2 cellular contexts compared by ENCODE assay signal in the genomic region with DNA sequence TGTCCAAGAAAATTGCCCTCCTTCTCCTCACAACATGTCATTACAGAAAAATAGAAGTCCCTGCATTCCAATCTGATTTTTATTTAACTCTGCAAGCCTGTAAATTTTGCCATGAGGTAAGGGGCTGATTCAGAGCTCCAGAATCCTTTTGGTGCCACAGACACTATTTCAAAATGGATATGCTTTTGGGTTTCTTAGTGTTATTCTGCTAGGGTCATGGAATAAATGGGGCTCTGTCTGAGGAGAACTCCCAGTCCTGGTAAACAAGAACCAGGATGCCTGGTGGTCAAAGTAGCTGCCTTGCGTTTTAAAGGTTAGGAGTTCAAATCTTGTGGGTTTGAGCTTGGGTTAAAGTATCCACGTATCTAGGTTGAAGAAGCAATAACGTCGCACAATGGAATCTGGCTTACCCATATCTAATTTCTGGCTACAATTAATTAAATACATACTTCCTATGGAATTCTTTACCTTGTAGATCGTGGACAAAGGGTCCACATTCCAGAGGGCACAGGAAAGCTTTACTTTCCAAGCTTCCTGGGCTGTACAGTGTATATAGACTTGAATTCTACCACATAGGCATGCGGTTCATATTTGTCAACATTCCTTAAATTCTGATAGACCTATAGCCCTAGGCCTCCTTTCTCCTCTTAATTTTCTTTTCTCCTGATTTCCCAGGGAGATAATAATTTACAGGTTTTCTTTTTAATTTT.
TF ChIP-seq lines count a peak whose summit lies in the region.

No MANE protein-coding gene starts in this region.

TF ChIP-seq in IMR-90, 13 proteins besides CTCF, POLR2A, EP300 and RAD21:
- TF ChIP-seq CEBPB (IDR thresholded peaks at IDR 0.05; ENCODE audit: low read depth, low read length) = no peak
- TF ChIP-seq, protein P1, sequence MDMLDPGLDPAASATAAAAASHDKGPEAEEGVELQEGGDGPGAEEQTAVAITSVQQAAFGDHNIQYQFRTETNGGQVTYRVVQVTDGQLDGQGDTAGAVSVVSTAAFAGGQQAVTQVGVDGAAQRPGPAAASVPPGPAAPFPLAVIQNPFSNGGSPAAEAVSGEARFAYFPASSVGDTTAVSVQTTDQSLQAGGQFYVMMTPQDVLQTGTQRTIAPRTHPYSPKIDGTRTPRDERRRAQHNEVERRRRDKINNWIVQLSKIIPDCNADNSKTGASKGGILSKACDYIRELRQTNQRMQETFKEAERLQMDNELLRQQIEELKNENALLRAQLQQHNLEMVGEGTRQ (IDR thresholded peaks at IDR 0.05; ENCODE audit: low read depth, low read length) = no peak

TF ChIP-seq in K562, 482 proteins besides CTCF, POLR2A, EP300 and RAD21:
- TF ChIP-seq, protein P2, sequence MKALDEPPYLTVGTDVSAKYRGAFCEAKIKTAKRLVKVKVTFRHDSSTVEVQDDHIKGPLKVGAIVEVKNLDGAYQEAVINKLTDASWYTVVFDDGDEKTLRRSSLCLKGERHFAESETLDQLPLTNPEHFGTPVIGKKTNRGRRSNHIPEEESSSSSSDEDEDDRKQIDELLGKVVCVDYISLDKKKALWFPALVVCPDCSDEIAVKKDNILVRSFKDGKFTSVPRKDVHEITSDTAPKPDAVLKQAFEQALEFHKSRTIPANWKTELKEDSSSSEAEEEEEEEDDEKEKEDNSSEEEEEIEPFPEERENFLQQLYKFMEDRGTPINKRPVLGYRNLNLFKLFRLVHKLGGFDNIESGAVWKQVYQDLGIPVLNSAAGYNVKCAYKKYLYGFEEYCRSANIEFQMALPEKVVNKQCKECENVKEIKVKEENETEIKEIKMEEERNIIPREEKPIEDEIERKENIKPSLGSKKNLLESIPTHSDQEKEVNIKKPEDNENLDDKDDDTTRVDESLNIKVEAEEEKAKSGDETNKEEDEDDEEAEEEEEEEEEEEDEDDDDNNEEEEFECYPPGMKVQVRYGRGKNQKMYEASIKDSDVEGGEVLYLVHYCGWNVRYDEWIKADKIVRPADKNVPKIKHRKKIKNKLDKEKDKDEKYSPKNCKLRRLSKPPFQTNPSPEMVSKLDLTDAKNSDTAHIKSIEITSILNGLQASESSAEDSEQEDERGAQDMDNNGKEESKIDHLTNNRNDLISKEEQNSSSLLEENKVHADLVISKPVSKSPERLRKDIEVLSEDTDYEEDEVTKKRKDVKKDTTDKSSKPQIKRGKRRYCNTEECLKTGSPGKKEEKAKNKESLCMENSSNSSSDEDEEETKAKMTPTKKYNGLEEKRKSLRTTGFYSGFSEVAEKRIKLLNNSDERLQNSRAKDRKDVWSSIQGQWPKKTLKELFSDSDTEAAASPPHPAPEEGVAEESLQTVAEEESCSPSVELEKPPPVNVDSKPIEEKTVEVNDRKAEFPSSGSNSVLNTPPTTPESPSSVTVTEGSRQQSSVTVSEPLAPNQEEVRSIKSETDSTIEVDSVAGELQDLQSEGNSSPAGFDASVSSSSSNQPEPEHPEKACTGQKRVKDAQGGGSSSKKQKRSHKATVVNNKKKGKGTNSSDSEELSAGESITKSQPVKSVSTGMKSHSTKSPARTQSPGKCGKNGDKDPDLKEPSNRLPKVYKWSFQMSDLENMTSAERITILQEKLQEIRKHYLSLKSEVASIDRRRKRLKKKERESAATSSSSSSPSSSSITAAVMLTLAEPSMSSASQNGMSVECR (CRISPR knock-in tag; IDR thresholded peaks at IDR 0.05) = no peak
- TF ChIP-seq SMARCA5 (IDR thresholded peaks at IDR 0.05) = no peak
- TF ChIP-seq POLR2G (IDR thresholded peaks at IDR 0.05; ENCODE audit: low read depth, low read length) = no peak
- TF ChIP-seq, protein P3, sequence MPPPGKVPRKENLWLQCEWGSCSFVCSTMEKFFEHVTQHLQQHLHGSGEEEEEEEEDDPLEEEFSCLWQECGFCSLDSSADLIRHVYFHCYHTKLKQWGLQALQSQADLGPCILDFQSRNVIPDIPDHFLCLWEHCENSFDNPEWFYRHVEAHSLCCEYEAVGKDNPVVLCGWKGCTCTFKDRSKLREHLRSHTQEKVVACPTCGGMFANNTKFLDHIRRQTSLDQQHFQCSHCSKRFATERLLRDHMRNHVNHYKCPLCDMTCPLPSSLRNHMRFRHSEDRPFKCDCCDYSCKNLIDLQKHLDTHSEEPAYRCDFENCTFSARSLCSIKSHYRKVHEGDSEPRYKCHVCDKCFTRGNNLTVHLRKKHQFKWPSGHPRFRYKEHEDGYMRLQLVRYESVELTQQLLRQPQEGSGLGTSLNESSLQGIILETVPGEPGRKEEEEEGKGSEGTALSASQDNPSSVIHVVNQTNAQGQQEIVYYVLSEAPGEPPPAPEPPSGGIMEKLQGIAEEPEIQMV (tag; conservative IDR thresholded peaks at IDR 0.05; ENCODE audit: low read depth) = no peak
- TF ChIP-seq, protein P4, sequence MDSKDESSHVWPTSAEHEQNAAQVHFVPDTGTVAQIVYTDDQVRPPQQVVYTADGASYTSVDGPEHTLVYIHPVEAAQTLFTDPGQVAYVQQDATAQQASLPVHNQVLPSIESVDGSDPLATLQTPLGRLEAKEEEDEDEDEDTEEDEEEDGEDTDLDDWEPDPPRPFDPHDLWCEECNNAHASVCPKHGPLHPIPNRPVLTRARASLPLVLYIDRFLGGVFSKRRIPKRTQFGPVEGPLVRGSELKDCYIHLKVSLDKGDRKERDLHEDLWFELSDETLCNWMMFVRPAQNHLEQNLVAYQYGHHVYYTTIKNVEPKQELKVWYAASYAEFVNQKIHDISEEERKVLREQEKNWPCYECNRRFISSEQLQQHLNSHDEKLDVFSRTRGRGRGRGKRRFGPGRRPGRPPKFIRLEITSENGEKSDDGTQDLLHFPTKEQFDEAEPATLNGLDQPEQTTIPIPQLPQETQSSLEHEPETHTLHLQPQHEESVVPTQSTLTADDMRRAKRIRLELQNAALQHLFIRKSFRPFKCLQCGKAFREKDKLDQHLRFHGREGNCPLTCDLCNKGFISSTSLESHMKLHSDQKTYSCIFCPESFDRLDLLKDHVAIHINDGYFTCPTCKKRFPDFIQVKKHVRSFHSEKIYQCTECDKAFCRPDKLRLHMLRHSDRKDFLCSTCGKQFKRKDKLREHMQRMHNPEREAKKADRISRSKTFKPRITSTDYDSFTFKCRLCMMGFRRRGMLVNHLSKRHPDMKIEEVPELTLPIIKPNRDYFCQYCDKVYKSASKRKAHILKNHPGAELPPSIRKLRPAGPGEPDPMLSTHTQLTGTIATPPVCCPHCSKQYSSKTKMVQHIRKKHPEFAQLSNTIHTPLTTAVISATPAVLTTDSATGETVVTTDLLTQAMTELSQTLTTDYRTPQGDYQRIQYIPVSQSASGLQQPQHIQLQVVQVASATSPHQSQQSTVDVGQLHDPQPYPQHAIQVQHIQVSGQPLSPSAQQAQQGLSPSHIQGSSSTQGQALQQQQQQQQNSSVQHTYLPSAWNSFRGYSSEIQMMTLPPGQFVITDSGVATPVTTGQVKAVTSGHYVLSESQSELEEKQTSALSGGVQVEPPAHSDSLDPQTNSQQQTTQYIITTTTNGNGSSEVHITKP (IDR thresholded peaks at IDR 0.05; ENCODE audit: partially characterized antibody) = no peak
- no peak for TF ChIP-seq KHSRP (IDR thresholded peaks at IDR 0.05)
- no peak for TF ChIP-seq CC2D1A (IDR thresholded peaks at IDR 0.05)
- TF ChIP-seq FOS (IDR thresholded peaks at IDR 0.05; ENCODE audit: extremely low read depth, insufficient read length) = no peak
TF ChIP-seq in K562: peak in this region for 0.
